ENCODE assay signal across 23 cellular contexts in the genomic region with DNA sequence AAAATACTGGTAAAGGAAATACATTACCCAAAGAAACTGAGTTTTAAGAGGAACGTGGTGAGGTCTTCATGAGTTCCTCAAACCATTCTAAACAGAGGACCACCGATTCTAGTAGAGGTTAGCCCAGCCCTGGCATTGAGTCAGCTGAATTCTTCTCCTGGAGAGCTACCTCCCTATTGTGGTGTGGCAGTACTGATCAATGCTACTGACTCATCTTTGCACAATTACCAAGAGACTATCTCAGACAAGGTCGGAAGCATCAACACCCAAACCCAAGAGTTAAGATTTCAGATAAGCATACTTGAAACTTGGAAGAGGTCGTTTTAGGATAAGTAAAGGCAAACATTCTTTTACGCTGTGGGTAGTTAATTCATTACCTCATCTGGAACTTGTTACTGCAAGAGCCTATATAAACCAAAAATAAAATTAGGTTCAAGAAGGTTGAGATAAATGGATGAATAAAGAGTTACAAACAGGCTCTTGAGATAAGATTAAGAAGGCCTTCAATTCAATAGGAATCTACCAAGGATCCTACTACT.
DNase-seq lines count a peak whose midpoint lies in the region; ATAC-seq, FAIRE-seq and TF ChIP-seq lines count a peak whose summit lies in the region.
"Had no signal": no experiment of that assay in that cellular context is flagged by ENCODE, and none has a peak within 500 bp of the region (broad histone marks: within the 10 kb centered on the region; RNA-seq: fewer than 3 reads in every experiment).

No MANE protein-coding gene starts in this region.

- POLR2A ChIA-PET in CD8-positive, alpha-beta memory T cell (lab: Charles Lee) = no interaction called here

- no peak overlapping the region for H2AFZ ChIP-seq in keratinocyte (ENCODE audit: control insufficient read depth, low read length)

- CTCF ChIA-PET in CD8-positive, alpha-beta memory T cell (lab: Charles Lee) = no interaction called here

- peaks cover 26% of the 10 kb centered on the region for H3K4me1 ChIP-seq in keratinocyte (ENCODE audit: control insufficient read depth, extremely low read depth, insufficient read depth, low read length)
- H3K4me1 ChIP-seq in CD8-positive, alpha-beta memory T cell (ENCODE audit: insufficient read depth, low read length) = no peaks in the 10 kb centered on the region
- H3K4me1 ChIP-seq: A549; BLaER1 treated with 17β-estradiol and CSF1 and Interleukin-3, amounts not matched to agents 10 nM and 100 nM had no signal

- H3K4me3 ChIP-seq in NB4 (ENCODE audit: low read depth, low read length) (no peak overlapping the region), keratinocyte (ENCODE audit: control insufficient read depth in 2 of 3, extremely low read depth in 1 of 3, insufficient read depth in 2 of 3, low read depth in 1 of 3, low read length in 3 of 3) (no peak overlapping the region)
- no peak overlapping the region for H3K4me3 ChIP-seq in CD8-positive, alpha-beta memory T cell (ENCODE audit: low read length)
- H3K4me3 ChIP-seq: A549; BLaER1 treated with 17β-estradiol and CSF1 and Interleukin-3, amounts not matched to agents 10 nM and 100 nM had no signal

- H4K20me1 ChIP-seq in keratinocyte (ENCODE audit: control insufficient read depth, extremely low read depth, insufficient read depth, low read length) = no peaks in the 10 kb centered on the region
- H4K20me1 ChIP-seq: BLaER1 treated with 17β-estradiol and CSF1 and Interleukin-3, amounts not matched to agents 10 nM and 100 nM had no signal

- no peaks in the 10 kb centered on the region for H3K36me3 ChIP-seq in keratinocyte (ENCODE audit: control insufficient read depth in 2 of 2, extremely low read depth in 1 of 2, insufficient read depth in 2 of 2, low read length in 2 of 2)
- H3K36me3 ChIP-seq in CD8-positive, alpha-beta memory T cell (ENCODE audit: insufficient read depth, low read length) = no peaks in the 10 kb centered on the region
- H3K36me3 ChIP-seq: BLaER1 treated with 17β-estradiol and CSF1 and Interleukin-3, amounts not matched to agents 10 nM and 100 nM had no signal

- H3K4me3 Mint-ChIP-seq in activated naive CD4-positive, alpha-beta T cell treated with anti-CD3 and anti-CD28 coated beads, Interleukin-2, amount 50 U/mL, for 24 hours = no peak overlapping the region
- no peak overlapping the region for H3K4me3 Mint-ChIP-seq in activated T-helper 2 cell treated with anti-CD3 and anti-CD28 coated beads, Interferon-gamma antibody, Interleukin-2, Interleukin-4, amounts not matched to agents 10 μg/mL and 5 μg/mL and 100 μg/mL, durations not matched to agents 14 hours and 24 hours and 36 hours (ENCODE audit: low read depth)
- H3K4me3 Mint-ChIP-seq in CD8-positive, alpha-beta memory T cell = no peak overlapping the region
- H3K4me3 Mint-ChIP-seq: HFFc6 had no signal

- peaks cover 4% of the 10 kb centered on the region for H3K27me3 Mint-ChIP-seq in activated naive CD4-positive, alpha-beta T cell treated with anti-CD3 and anti-CD28 coated beads, Interleukin-2, amount 50 U/mL, for 24 hours
- H3K27me3 Mint-ChIP-seq in activated T-helper 2 cell treated with anti-CD3 and anti-CD28 coated beads, Interferon-gamma antibody, Interleukin-2, Interleukin-4, amounts not matched to agents 10 μg/mL and 5 μg/mL and 100 μg/mL, durations not matched to agents 14 hours and 24 hours and 36 hours (ENCODE audit: low read depth) = no peaks in the 10 kb centered on the region
- H3K27me3 Mint-ChIP-seq in CD8-positive, alpha-beta memory T cell = peaks cover 0 to 1% of the 10 kb centered on the region in 2 donors

- H3K27ac ChIP-seq in keratinocyte (ENCODE audit: control insufficient read depth, insufficient read depth, low read length) = no peak overlapping the region
- no peak overlapping the region for H3K27ac ChIP-seq in CD8-positive, alpha-beta memory T cell (ENCODE audit: low read depth, low read length)
- H3K27ac ChIP-seq: A549; BLaER1 treated with 17β-estradiol and CSF1 and Interleukin-3, amounts not matched to agents 10 nM and 100 nM had no signal

- no peaks in the 10 kb centered on the region for H3K27me3 ChIP-seq in keratinocyte (ENCODE audit: control insufficient read depth, extremely low read depth, insufficient read depth, low read length)
- H3K27me3 ChIP-seq in CD8-positive, alpha-beta memory T cell (ENCODE audit: insufficient read depth, low read length, poor library complexity, severe bottlenecking) = no peaks in the 10 kb centered on the region
- H3K27me3 ChIP-seq: BLaER1 treated with 17β-estradiol and CSF1 and Interleukin-3, amounts not matched to agents 10 nM and 100 nM had no signal

- no peak overlapping the region for H3K9ac ChIP-seq in keratinocyte (ENCODE audit: control insufficient read depth, extremely low read depth, insufficient read depth, low read length)
- H3K9ac ChIP-seq: BLaER1 treated with 17β-estradiol and CSF1 and Interleukin-3, amounts not matched to agents 10 nM and 100 nM had no signal

- H3K27ac Mint-ChIP-seq in activated naive CD4-positive, alpha-beta T cell treated with anti-CD3 and anti-CD28 coated beads, Interleukin-2, amount 50 U/mL, for 24 hours = peak overlapping the region; percentile 20
- H3K27ac Mint-ChIP-seq in activated T-helper 2 cell treated with anti-CD3 and anti-CD28 coated beads, Interferon-gamma antibody, Interleukin-2, Interleukin-4, amounts not matched to agents 10 μg/mL and 5 μg/mL and 100 μg/mL, durations not matched to agents 14 hours and 24 hours and 36 hours = peak overlapping the region; percentile 26
- no peak overlapping the region for H3K27ac Mint-ChIP-seq in CD8-positive, alpha-beta memory T cell
- H3K27ac Mint-ChIP-seq: HFFc6 had no signal

- peaks cover 28% of the 10 kb centered on the region for H3K4me1 Mint-ChIP-seq in activated naive CD4-positive, alpha-beta T cell treated with anti-CD3 and anti-CD28 coated beads, Interleukin-2, amount 50 U/mL, for 24 hours
- peaks cover 48% of the 10 kb centered on the region for H3K4me1 Mint-ChIP-seq in activated T-helper 2 cell treated with anti-CD3 and anti-CD28 coated beads, Interferon-gamma antibody, Interleukin-2, Interleukin-4, amounts not matched to agents 10 μg/mL and 5 μg/mL and 100 μg/mL, durations not matched to agents 14 hours and 24 hours and 36 hours (ENCODE audit: low read depth)
- no peaks in the 10 kb centered on the region for H3K4me1 Mint-ChIP-seq in CD8-positive, alpha-beta memory T cell

- ATAC-seq in HG03097 (IDR thresholded peaks at IDR 0.05; ENCODE audit: low FRiP score, unreplicated experiment) = no peak
- ATAC-seq: A549, HepG2, Right ventricle myocardium inferior had no signal

- H3K36me3 Mint-ChIP-seq in activated naive CD4-positive, alpha-beta T cell treated with anti-CD3 and anti-CD28 coated beads, Interleukin-2, amount 50 U/mL, for 24 hours = no peaks in the 10 kb centered on the region
- H3K36me3 Mint-ChIP-seq in activated T-helper 2 cell treated with anti-CD3 and anti-CD28 coated beads, Interferon-gamma antibody, Interleukin-2, Interleukin-4, amounts not matched to agents 10 μg/mL and 5 μg/mL and 100 μg/mL, durations not matched to agents 14 hours and 24 hours and 36 hours (ENCODE audit: low read depth) = peaks cover 5% of the 10 kb centered on the region
- H3K36me3 Mint-ChIP-seq in CD8-positive, alpha-beta memory T cell = peaks cover 0 to 9% (median 0%) of the 10 kb centered on the region in 3 donors

- TF ChIP-seq CTCF in NB4 (IDR thresholded peaks at IDR 0.05; ENCODE audit: low read depth, low read length) (no peak), keratinocyte (optimal IDR thresholded peaks at IDR 0.05 in 1 of 3, IDR thresholded peaks at IDR 0.05 in 1 of 3, conservative IDR thresholded peaks at IDR 0.05 in 1 of 3; ENCODE audit: extremely low read depth in 1 of 3, insufficient read depth in 2 of 3, low read length in 3 of 3) (no peak)

- H3K79me2 ChIP-seq in keratinocyte (ENCODE audit: control insufficient read depth, insufficient read depth, low read length) = no peaks in the 10 kb centered on the region

- FAIRE-seq in keratinocyte (lab: Jason Lieb, UNC) = peak; percentile 88
- FAIRE-seq: A549, GM19239, H54, HepG2 had no signal

- H3K4me2 ChIP-seq in keratinocyte (ENCODE audit: control insufficient read depth, extremely low read depth, insufficient read depth, low read depth, low read length) = no peak overlapping the region
- H3K4me2 ChIP-seq: A549; BLaER1 treated with 17β-estradiol and CSF1 and Interleukin-3, amounts not matched to agents 10 nM and 100 nM had no signal

- TF ChIP-seq POLR2A in NB4 (IDR thresholded peaks at IDR 0.05; ENCODE audit: extremely low read depth, insufficient read length) = no peak

- intact Hi-C loops in activated T-helper 2 cell treated with anti-CD3 and anti-CD28 coated beads, Interferon-gamma antibody, Interleukin-2, Interleukin-4, amounts not matched to agents 10 μg/mL and 5 μg/mL and 100 μg/mL, durations not matched to agents 14 hours and 24 hours and 36 hours (cut with micrococcal nuclease) = loop anchor here (1.0 kb wide), 2 partner anchors 17 to 125 kb away; no protein-coding TSS in a partner anchor

- no peaks in the 10 kb centered on the region for H3K9me1 ChIP-seq in keratinocyte (ENCODE audit: control insufficient read depth, extremely low read depth, insufficient read depth, low read length)

- H3K9me3 ChIP-seq in keratinocyte (ENCODE audit: control insufficient read depth, low read depth, low read length) = no peaks in the 10 kb centered on the region
- no peaks in the 10 kb centered on the region for H3K9me3 ChIP-seq in CD8-positive, alpha-beta memory T cell (ENCODE audit: low read length)
- H3K9me3 ChIP-seq: A549 had no signal

- H3K9me3 Mint-ChIP-seq in activated naive CD4-positive, alpha-beta T cell treated with anti-CD3 and anti-CD28 coated beads, Interleukin-2, amount 50 U/mL, for 24 hours = peaks cover 14% of the 10 kb centered on the region
- peaks cover 14% of the 10 kb centered on the region for H3K9me3 Mint-ChIP-seq in activated T-helper 2 cell treated with anti-CD3 and anti-CD28 coated beads, Interferon-gamma antibody, Interleukin-2, Interleukin-4, amounts not matched to agents 10 μg/mL and 5 μg/mL and 100 μg/mL, durations not matched to agents 14 hours and 24 hours and 36 hours
- peaks cover 1 to 9% (median 8%) of the 10 kb centered on the region in 5 donors for H3K9me3 Mint-ChIP-seq in CD8-positive, alpha-beta memory T cell

- DNase-seq in activated naive CD4-positive, alpha-beta T cell treated with anti-CD3 and anti-CD28 coated beads, Interleukin-2, amount 50 U/mL, for 16 hours = no peak
- peak; percentile 76 for DNase-seq in NB4 (ENCODE audit: low read depth)
- DNase-seq in activated T-helper 2 cell treated with anti-CD3 and anti-CD28 coated beads, Interferon-gamma antibody, Interleukin-2, Interleukin-4, amounts not matched to agents 10 μg/mL and 5 μg/mL and 100 μg/mL, durations not matched to agents 14 hours and 24 hours and 36 hours (ENCODE audit: low spot score) = no peak
- DNase-seq in keratinocyte (ENCODE audit: low read depth, low spot score) = no peak
- DNase-seq in CD8-positive, alpha-beta memory T cell = no peak
- DNase-seq in DMS153 (lab: John Stamatoyannopoulos, UW) = no peak
- DNase-seq: DMS 273 treated with DMSO at 0.1 percent for 48 hours, EL, HFFc6, KG1, NCI-H1092, NCI-H146, NCI-H2081 treated with DMSO at 0.1 percent for 48 hours, NCI-H510A treated with DMSO at 0.1 percent for 48 hours, NCI-H82 had no signal

- dilution Hi-C loops in keratinocyte (cut with MboI; ENCODE audit: extremely low pct_ligation_motif_present, low sequenced_read_pairs) = no loop called here

Comparison
In these comparisons a context has a peak if more than half of its experiments do, and no peak if none do; other contexts are left out.
1. H3K27ac Mint-ChIP-seq: peak in activated naive CD4-positive, alpha-beta T cell treated with anti-CD3 and anti-CD28 coated beads, Interleukin-2, amount 50 U/mL, for 24 hours (single experiment) and activated T-helper 2 cell treated with anti-CD3 and anti-CD28 coated beads, Interferon-gamma antibody, Interleukin-2, Interleukin-4, amounts not matched to agents 10 μg/mL and 5 μg/mL and 100 μg/mL, durations not matched to agents 14 hours and 24 hours and 36 hours (single experiment); none in CD8-positive, alpha-beta memory T cell (0 of 8).